In the genomic region with DNA sequence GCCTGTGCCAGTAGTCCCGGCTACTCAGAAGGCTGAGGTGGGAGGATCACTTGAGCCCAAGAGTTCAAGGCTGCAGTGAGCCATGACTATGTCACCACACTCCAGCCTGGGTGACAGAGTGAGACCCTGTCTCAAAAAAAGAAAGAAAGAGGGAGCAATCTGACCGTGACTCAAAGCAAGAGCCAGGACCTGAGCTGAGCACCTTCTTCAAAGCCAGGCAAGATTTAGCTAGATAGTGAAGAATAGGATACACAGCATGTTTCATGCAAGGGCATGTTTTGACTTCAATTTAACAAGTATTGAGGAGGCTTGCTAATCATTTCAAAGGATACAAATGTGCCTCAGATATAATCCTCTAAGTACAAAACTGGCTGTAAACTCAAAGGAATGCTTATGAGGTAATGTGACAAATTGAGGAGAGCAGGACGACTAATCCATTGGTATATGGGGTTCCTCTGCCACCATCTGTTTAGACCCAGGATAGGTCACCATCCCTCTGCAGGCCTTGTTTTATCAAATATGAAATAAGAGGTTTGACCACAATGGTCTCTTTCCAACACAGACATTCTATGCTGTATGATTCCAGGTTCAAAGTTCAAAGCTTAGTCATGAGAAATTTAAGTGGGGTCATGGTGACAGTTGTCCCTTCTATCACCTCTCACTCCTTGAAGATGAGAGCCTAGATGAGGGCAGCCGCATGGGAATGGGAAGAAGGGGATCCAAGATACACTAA, we compare ENCODE assay signal across 8 cellular contexts. TPM values are rescaled to one million over a fixed set of nuclear protein-coding genes. Genes with fewer than 3 reads are reported as not detected.
DNase-seq lines count a peak whose midpoint lies in the region; ATAC-seq lines count a peak whose summit lies in the region.
"Had no signal": no experiment of that assay in that cellular context is flagged by ENCODE, and none has a peak within 500 bp of the region (broad histone marks: within the 10 kb centered on the region; RNA-seq: fewer than 3 reads in every experiment).

No MANE protein-coding gene starts in this region.

- WGBS in mesendoderm (ENCODE audit: extremely low coverage, insufficient coverage, low lambda C conversion rate) = no CpG with 5 or more reads among the region's 4 CpGs

- no peak overlapping the region for H4K8ac ChIP-seq in mesendoderm (ENCODE audit: low read depth, low read length)

- H2BK5ac ChIP-seq in mesendoderm (ENCODE audit: low read length) = no peak overlapping the region

- H3K27ac Mint-ChIP-seq in activated naive CD8-positive, alpha-beta T cell treated with anti-CD3 and anti-CD28 coated beads, Interleukin-2, amount 10 ng/mL, durations not matched to agents 7 days and 5 days = peak overlapping the region; percentile 89
- H3K27ac Mint-ChIP-seq in natural killer cell treated with Interleukin-12 subunit alpha and Interleukin-12 subunit beta and Interleukin-15 and Interleukin-18, amount 100 ng/mL, for 72 hours = peak overlapping the region; percentile 83 to 93

- no peak overlapping the region for H3K27ac ChIP-seq in mesendoderm (ENCODE audit: low read depth, low read length)

- no peak overlapping the region for H2BK120ac ChIP-seq in mesendoderm (ENCODE audit: low read depth, low read length)

- no peak overlapping the region for H2AK5ac ChIP-seq in mesendoderm (ENCODE audit: low read length)

- no peaks in the 10 kb centered on the region for H3K36me3 ChIP-seq in mesendoderm (ENCODE audit: control insufficient read depth, insufficient read depth, low read length)

- DNase-seq in activated naive CD8-positive, alpha-beta T cell treated with anti-CD3 and anti-CD28 coated beads, Interleukin-2, amount 10 ng/mL, durations not matched to agents 7 days and 5 days = no peak
- no peak for DNase-seq in natural killer cell treated with Interleukin-12 subunit alpha and Interleukin-12 subunit beta and Interleukin-15 and Interleukin-18, amount 100 ng/mL, for 72 hours (ENCODE audit: low spot score)
- no peak for DNase-seq in T1000 (lab: John Stamatoyannopoulos, UW)
- no peak for DNase-seq in mesendoderm
- DNase-seq in DMS153 (lab: John Stamatoyannopoulos, UW) = no peak
- DNase-seq: hypothalamus had no signal

- H3K4ac ChIP-seq in mesendoderm (ENCODE audit: low read depth, low read length) = no peak overlapping the region

- no peaks in the 10 kb centered on the region for H3K27me3 Mint-ChIP-seq in activated naive CD8-positive, alpha-beta T cell treated with anti-CD3 and anti-CD28 coated beads, Interleukin-2, amount 10 ng/mL, durations not matched to agents 7 days and 5 days
- H3K27me3 Mint-ChIP-seq in natural killer cell treated with Interleukin-12 subunit alpha and Interleukin-12 subunit beta and Interleukin-15 and Interleukin-18, amount 100 ng/mL, for 72 hours = no peaks in the 10 kb centered on the region

- H3K18ac ChIP-seq in mesendoderm (ENCODE audit: low read length) = no peak overlapping the region

- peaks cover 3% of the 10 kb centered on the region for H3K4me1 ChIP-seq in mesendoderm (ENCODE audit: control insufficient read depth, low read depth, low read length)

- H3K4me3 Mint-ChIP-seq in activated naive CD8-positive, alpha-beta T cell treated with anti-CD3 and anti-CD28 coated beads, Interleukin-2, amount 10 ng/mL, durations not matched to agents 7 days and 5 days = peak overlapping the region; percentile 82
- H3K4me3 Mint-ChIP-seq in natural killer cell treated with Interleukin-12 subunit alpha and Interleukin-12 subunit beta and Interleukin-15 and Interleukin-18, amount 100 ng/mL, for 72 hours = peak overlapping the region; percentile 86

- no peak overlapping the region for H2BK15ac ChIP-seq in mesendoderm (replicated peaks; ENCODE audit: low read depth)

- H3K79me2 ChIP-seq in mesendoderm (ENCODE audit: control insufficient read depth, insufficient read depth, low read length) = no peaks in the 10 kb centered on the region

- no peaks in the 10 kb centered on the region for H3K27me3 ChIP-seq in mesendoderm (ENCODE audit: insufficient read depth, low read length, poor library complexity)

- H3K79me1 ChIP-seq in mesendoderm (ENCODE audit: low read length) = no peaks in the 10 kb centered on the region

- no peak overlapping the region for H3K23ac ChIP-seq in mesendoderm (ENCODE audit: low read length)

- ATAC-seq in GM18517 (IDR thresholded peaks at IDR 0.05; ENCODE audit: unreplicated experiment) (peak; percentile 11), HG02759 (IDR thresholded peaks at IDR 0.05; ENCODE audit: unreplicated experiment) (peak; percentile 23)
- ATAC-seq in activated naive CD8-positive, alpha-beta T cell treated with anti-CD3 and anti-CD28 coated beads, Interleukin-2, amount 10 ng/mL, durations not matched to agents 7 days and 5 days (ENCODE audit: low read depth) = no peak
- peak in 1 of 2 donors; percentile 57 for ATAC-seq in natural killer cell treated with Interleukin-12 subunit alpha and Interleukin-12 subunit beta and Interleukin-15 and Interleukin-18, amount 100 ng/mL, for 72 hours

- POLR2A ChIA-PET in activated naive CD8-positive, alpha-beta T cell treated with anti-CD3 and anti-CD28 coated beads, Interleukin-2, amount 10 ng/mL, durations not matched to agents 7 days and 5 days (lab: Charles Lee) = interaction anchor here (1.3 to 1.7 kb wide), 2 partner anchors 11 to 28 kb away, joined by 4 to 5 read pairs; no protein-coding TSS in a partner anchor

- H3K9ac ChIP-seq in mesendoderm (ENCODE audit: low read length) = no peak overlapping the region

- H3K4me3 ChIP-seq in mesendoderm (ENCODE audit: low read length) = no peak overlapping the region

- H4K5ac ChIP-seq in mesendoderm (ENCODE audit: low read length) = no peak overlapping the region

- no peak overlapping the region for H3K4me2 ChIP-seq in mesendoderm (ENCODE audit: low read length)

- H3K56ac ChIP-seq in mesendoderm (ENCODE audit: low read length) = no peak overlapping the region

- peaks cover 41% of the 10 kb centered on the region for H3K36me3 Mint-ChIP-seq in activated naive CD8-positive, alpha-beta T cell treated with anti-CD3 and anti-CD28 coated beads, Interleukin-2, amount 10 ng/mL, durations not matched to agents 7 days and 5 days
- H3K36me3 Mint-ChIP-seq in natural killer cell treated with Interleukin-12 subunit alpha and Interleukin-12 subunit beta and Interleukin-15 and Interleukin-18, amount 100 ng/mL, for 72 hours = peaks cover 29% of the 10 kb centered on the region

- H3K4me1 Mint-ChIP-seq in activated naive CD8-positive, alpha-beta T cell treated with anti-CD3 and anti-CD28 coated beads, Interleukin-2, amount 10 ng/mL, durations not matched to agents 7 days and 5 days = peaks cover 61% of the 10 kb centered on the region
- H3K4me1 Mint-ChIP-seq in natural killer cell treated with Interleukin-12 subunit alpha and Interleukin-12 subunit beta and Interleukin-15 and Interleukin-18, amount 100 ng/mL, for 72 hours (ENCODE audit: low read depth in 2 of 2) = peaks cover 56 to 65% of the 10 kb centered on the region in 2 donors

- no peaks in the 10 kb centered on the region for H3K9me3 Mint-ChIP-seq in activated naive CD8-positive, alpha-beta T cell treated with anti-CD3 and anti-CD28 coated beads, Interleukin-2, amount 10 ng/mL, durations not matched to agents 7 days and 5 days
- H3K9me3 Mint-ChIP-seq in natural killer cell treated with Interleukin-12 subunit alpha and Interleukin-12 subunit beta and Interleukin-15 and Interleukin-18, amount 100 ng/mL, for 72 hours = no peaks in the 10 kb centered on the region

RNA-seq across cellular contexts. Expression of a gene that starts 33.2 kb away (rescaled TPM):
- 10 to 100 TPM; 80.1 to 87.3 TPM for total RNA-seq in activated naive CD8-positive, alpha-beta T cell treated with anti-CD3 and anti-CD28 coated beads, Interleukin-2, amount 10 ng/mL, durations not matched to agents 7 days and 5 days
- total RNA-seq in natural killer cell treated with Interleukin-12 subunit alpha and Interleukin-12 subunit beta and Interleukin-15 and Interleukin-18, amount 100 ng/mL, for 72 hours = 100 to 1,000 TPM; 136 to 243 TPM
- 8.6 TPM for polyA plus RNA-seq in mesendoderm (2013, experiment 1 of 2)
- polyA plus RNA-seq in mesendoderm (2013, experiment 2 of 2) = 8.3 TPM

RNA-seq across cellular contexts. Expression of a gene that starts 59.7 kb away (rescaled TPM):
- total RNA-seq in activated naive CD8-positive, alpha-beta T cell treated with anti-CD3 and anti-CD28 coated beads, Interleukin-2, amount 10 ng/mL, durations not matched to agents 7 days and 5 days = 10 to 100 TPM; 90.8 to 96.0 TPM
- 10 to 100 TPM; 76.0 to 76.1 TPM for total RNA-seq in natural killer cell treated with Interleukin-12 subunit alpha and Interleukin-12 subunit beta and Interleukin-15 and Interleukin-18, amount 100 ng/mL, for 72 hours
- 138 TPM for polyA plus RNA-seq in mesendoderm (2013, experiment 1 of 2)
- 141 TPM for polyA plus RNA-seq in mesendoderm (2013, experiment 2 of 2)
